Comparison of ENCODE assay signal across 1 cellular context in the genomic region with DNA sequence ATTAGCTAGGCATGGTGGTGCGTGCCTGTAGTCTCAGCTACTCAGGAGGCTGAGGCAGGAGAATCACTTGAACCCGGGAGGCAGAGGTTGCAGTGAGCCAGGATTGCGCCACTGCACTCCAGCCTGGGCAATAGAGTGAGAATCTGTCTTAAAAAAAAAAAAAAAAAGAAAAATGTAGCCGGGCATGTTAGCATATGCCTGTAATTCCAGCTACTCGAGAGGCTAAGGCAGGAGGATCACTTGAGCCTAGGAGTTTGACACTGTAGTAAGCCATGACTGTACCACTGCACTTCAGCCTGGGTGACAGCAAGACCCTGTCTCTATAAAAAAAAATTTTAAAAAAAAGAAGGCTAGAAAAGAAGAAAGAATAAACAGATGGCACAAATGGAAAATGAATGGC.
A peak's percentile ranks its signal among the peaks of the same experiment; 100 is the strongest.
TF ChIP-seq lines count a peak whose summit lies in the region.

No MANE protein-coding gene starts in this region.

TF ChIP-seq in A549, 52 proteins besides CTCF, POLR2A, EP300 and RAD21:
- TF ChIP-seq CEBPB (IDR thresholded peaks at IDR 0.05), result peak in 1 of 2 experiments; percentile 12; a peak in 1 of 4 replicates
TF ChIP-seq in A549: peak in this region for 1; not testable (repeated sequence) for 51.
